10 cellular contexts compared by ENCODE assay signal in genomic region chr13:50969691-50970090, GRCh38.
DNase-seq lines count a peak whose midpoint lies in the region; ATAC-seq and TF ChIP-seq lines count a peak whose summit lies in the region.
"Had no signal": no experiment of that assay in that cellular context is flagged by ENCODE, and none has a peak within 500 bp of the region (broad histone marks: within the 10 kb centered on the region; RNA-seq: fewer than 3 reads in every experiment).

No MANE protein-coding gene starts in this region.

- no peaks in the 10 kb centered on the region for H3K9me2 ChIP-seq in hepatocyte (replicated peaks; ENCODE audit: insufficient read depth)

- H3K4me3 ChIP-seq in AG10803 (ENCODE audit: low read length) (no peak overlapping the region), hepatocyte (no peak overlapping the region)
- no peak overlapping the region for H3K4me3 ChIP-seq in Jurkat, Clone E6-1 (ENCODE audit: low read length)

- H3K79me2 ChIP-seq in hepatocyte = no peaks in the 10 kb centered on the region

- no peaks in the 10 kb centered on the region for H3K36me3 ChIP-seq in hepatocyte (replicated peaks; ENCODE audit: insufficient read depth, low read depth)

- no peak overlapping the region for H3K4me2 ChIP-seq in hepatocyte

- H2AFZ ChIP-seq in hepatocyte = no peak overlapping the region

- no peaks in the 10 kb centered on the region for H3K9me3 ChIP-seq in hepatocyte (ENCODE audit: low read depth)

- WGBS in hepatocyte (ENCODE audit: low lambda C conversion rate, missing lambda C conversion rate) = 77% methylated on average over 11 of the region's 11 CpGs

- no peak overlapping the region for H3K27ac ChIP-seq in hepatocyte

- DNase-seq in AG10803 (ENCODE audit: low read depth) (peak; percentile 5), hepatocyte (ENCODE audit: low spot score) (peak; percentile 34), globus pallidus (ENCODE audit: low spot score) (no peak), NCI-H526 treated with DMSO at 0.1 percent for 48 hours (lab: John Stamatoyannopoulos, UW) (no peak)
- peak; percentile 30 for DNase-seq in Jurkat, Clone E6-1 (ENCODE audit: low read depth, low spot score)
- no peak for DNase-seq in activated CD4-positive, CD25-positive, alpha-beta regulatory T cell (lab: John Stamatoyannopoulos, UW)
- DNase-seq: activated T-cell treated with anti-CD3 and anti-CD28 coated beads for 4 hours; stimulated activated CD4-positive, alpha-beta T cell treated with anti-CD3 and anti-CD28 coated beads, Interleukin-4, amount 100 ng/mL, for 1 hour had no signal

- TF ChIP-seq CTCF in AG10803 (conservative IDR thresholded peaks at IDR 0.05; ENCODE audit: low read length) (peak; percentile 11; the same call in 1 of the 2 replicates), hepatocyte (IDR thresholded peaks at IDR 0.05; ENCODE audit: poor library complexity) (peak; percentile 26)

- no peaks in the 10 kb centered on the region for H3K4me1 ChIP-seq in hepatocyte (ENCODE audit: insufficient read depth)

- no peaks in the 10 kb centered on the region for H4K20me1 ChIP-seq in hepatocyte (ENCODE audit: insufficient read depth, poor library complexity, severe bottlenecking)

- peak; percentile 26; the same call in 1 of the 3 replicates for ATAC-seq in SK-N-SH treated with all-trans-retinoic acid at 6 μM for 48 hours
- no peak for ATAC-seq in HG02571 (IDR thresholded peaks at IDR 0.05; ENCODE audit: unreplicated experiment)

- H3K27me3 ChIP-seq in hepatocyte = no peaks in the 10 kb centered on the region

TF ChIP-seq in SK-N-SH treated with all-trans-retinoic acid at 6 μM for 48 hours, 23 proteins besides CTCF, POLR2A, EP300 and RAD21:
- TF ChIP-seq TSHZ2 (CRISPR knock-in tag; IDR thresholded peaks at IDR 0.05) (no peak), POU6F1 (CRISPR knock-in tag; IDR thresholded peaks at IDR 0.05; ENCODE audit: borderline replicate concordance, low read depth) (no peak), ZNF70 (CRISPR knock-in tag; IDR thresholded peaks at IDR 0.05) (no peak), ZNF565 (CRISPR knock-in tag; conservative IDR thresholded peaks at IDR 0.05; ENCODE audit: low read depth) (no peak), PPARA (CRISPR knock-in tag; IDR thresholded peaks at IDR 0.05; ENCODE audit: borderline replicate concordance) (no peak), RARB (CRISPR knock-in tag; IDR thresholded peaks at IDR 0.05) (no peak), ARNTL (CRISPR knock-in tag; IDR thresholded peaks at IDR 0.05; ENCODE audit: borderline replicate concordance, low read depth) (no peak)
TF ChIP-seq in SK-N-SH treated with all-trans-retinoic acid at 6 μM for 48 hours: peak in this region for 0.

Comparison
In these comparisons a context has a peak if more than half of its experiments do, and no peak if none do; other contexts are left out.
1. DNase-seq: peak in AG10803 (single experiment), Jurkat, Clone E6-1 (single experiment) and hepatocyte (single experiment); none in globus pallidus (single experiment), activated CD4-positive, CD25-positive, alpha-beta regulatory T cell (0 of 4) and NCI-H526 treated with DMSO at 0.1 percent for 48 hours (single experiment).